Comparison of ENCODE assay signal across 7 cellular contexts in the genomic region with DNA sequence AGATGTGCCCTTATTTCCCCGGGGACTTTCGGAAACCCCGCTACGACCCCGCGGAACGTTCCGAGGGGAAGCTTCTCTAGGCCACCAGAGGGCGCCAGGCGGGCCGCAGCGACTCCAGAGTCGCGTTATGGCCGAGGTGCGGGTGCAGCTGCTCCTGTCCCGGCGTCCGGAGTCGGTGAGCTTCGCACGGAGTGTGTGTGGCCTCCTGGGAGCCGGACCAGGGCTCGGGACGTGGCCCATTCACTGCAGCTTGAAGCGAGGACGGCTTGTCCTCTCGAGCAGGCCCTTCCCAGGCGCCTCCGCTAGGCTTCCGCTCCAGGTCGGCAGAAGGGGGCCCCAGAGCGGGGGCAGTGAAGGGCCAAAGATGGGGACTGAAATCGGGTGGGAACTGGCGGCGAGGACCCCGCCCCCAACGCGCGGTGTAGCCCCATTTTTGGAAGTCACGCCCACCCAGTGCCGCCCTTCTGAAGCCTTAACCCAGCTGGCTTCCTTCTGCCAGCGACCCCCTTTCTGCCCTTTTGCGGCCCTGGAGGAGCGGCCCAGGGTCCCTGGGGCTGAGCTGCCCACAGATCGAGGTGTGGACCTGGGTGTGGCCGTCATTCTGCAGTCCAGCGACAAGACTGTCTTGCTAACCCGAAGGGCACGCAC. TPM values are rescaled to one million over a fixed set of nuclear protein-coding genes. Genes with fewer than 3 reads are reported as not detected.
DNase-seq lines count a peak whose midpoint lies in the region; ATAC-seq, FAIRE-seq and TF ChIP-seq lines count a peak whose summit lies in the region.

A gene with protein sequence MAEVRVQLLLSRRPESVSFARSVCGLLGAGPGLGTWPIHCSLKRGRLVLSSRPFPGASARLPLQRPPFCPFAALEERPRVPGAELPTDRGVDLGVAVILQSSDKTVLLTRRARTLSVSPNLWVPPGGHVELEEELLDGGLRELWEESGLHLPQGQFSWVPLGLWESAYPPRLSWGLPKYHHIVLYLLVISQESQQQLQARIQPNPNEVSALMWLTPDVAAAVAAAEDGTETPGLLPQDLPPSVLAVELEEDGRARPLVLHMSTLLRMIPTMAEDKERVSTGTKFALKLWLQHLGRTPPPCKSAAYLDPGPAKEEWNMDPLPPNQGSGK (plus strand): TSS at position 117 of the 648 bp plus-strand sequence. CDS start 11 bp downstream, at position 128.

- H3K4me1 ChIP-seq in body of pancreas (peaks cover 18% of the 10 kb centered on the region), iPS-20b (ENCODE audit: insufficient read depth, low read length) (no peaks in the 10 kb centered on the region)

- no peak for TF ChIP-seq POLR2A in GM12891 (IDR thresholded peaks at IDR 0.05; ENCODE audit: low read depth, low read length)
- peak in 1 of 3 donors; percentile 42 for TF ChIP-seq POLR2A in body of pancreas (IDR thresholded peaks at IDR 0.05)

- DNase-seq in GM12891 (ENCODE audit: insufficient read length, low spot score), result peak; percentile 88
- DNase-seq in NCI-H1694 (lab: John Stamatoyannopoulos, UW), result peak; percentile 38
- peak; percentile 80 to 85 (median 82) for DNase-seq in body of pancreas
- peak; percentile 65 for DNase-seq in smooth muscle cell of the brain vasculature (ENCODE audit: low read depth, low spot score)

- FAIRE-seq in GM12891 (lab: Jason Lieb, UNC), result peak; percentile 26
- peak; percentile 28 for FAIRE-seq in TTC549 (lab: Jason Lieb, UNC)

- H3K9me3 ChIP-seq in body of pancreas, result no peaks in the 10 kb centered on the region
- H3K9me3 ChIP-seq in iPS-20b (ENCODE audit: insufficient read depth, low read depth, low read length), result no peaks in the 10 kb centered on the region

- peak within 1 kb of the TSS; percentile 3 to 62 (median 56) for H3K27ac ChIP-seq in body of pancreas
- no peak within 1 kb of the TSS for H3K27ac ChIP-seq in iPS-20b (ENCODE audit: low read length)

- ATAC-seq in HG02678 (IDR thresholded peaks at IDR 0.05; ENCODE audit: unreplicated experiment) (peak; percentile 65), body of pancreas (peak; percentile 87)

- peak within 1 kb of the TSS; percentile 28 to 34 for H3K4me3 ChIP-seq in body of pancreas
- H3K4me3 ChIP-seq in iPS-20b (ENCODE audit: low read length), result peak within 1 kb of the TSS; percentile 76

- WGBS in body of pancreas, 2 donors, result 0 to 2% methylated on average over 5 to 50 of the region's 50 CpGs

- TF ChIP-seq CTCF in body of pancreas (IDR thresholded peaks at IDR 0.05), result peak; percentile 81 to 96 (median 86)

- intact Hi-C loops in body of pancreas (cut with DNase I), result no loop called here

- H3K9ac ChIP-seq in iPS-20b (ENCODE audit: low read depth, low read length), result peak within 1 kb of the TSS; percentile 61; the same call in 1 of the 2 replicates

- H3K36me3 ChIP-seq in body of pancreas (replicated peaks in 1 of 2; ENCODE audit: insufficient read depth in 1 of 2, low read depth in 2 of 2) (peaks cover 0 to 11% of the 10 kb centered on the region in 2 donors), iPS-20b (ENCODE audit: insufficient read depth, low read depth, low read length) (peaks cover 59% of the 10 kb centered on the region)

- H3K27me3 ChIP-seq in body of pancreas, result no peaks in the 10 kb centered on the region
- peaks cover 11% of the 10 kb centered on the region; the same call in 1 of the 2 replicates for H3K27me3 ChIP-seq in iPS-20b (ENCODE audit: insufficient read depth, low read length)

TF ChIP-seq in GM12891, 5 proteins besides CTCF, POLR2A, EP300 and RAD21:
- TF ChIP-seq TAF1 (IDR thresholded peaks at IDR 0.05; ENCODE audit: low read depth, low read length), result no peak
- TF ChIP-seq POLR2AphosphoS5 (IDR thresholded peaks at IDR 0.05; ENCODE audit: low read depth, low read length), result 0 out of 2 replicates have a peak, but pooled peaks have one; percentile 36
- TF ChIP-seq PAX5 (IDR thresholded peaks at IDR 0.05; ENCODE audit: insufficient read depth, low read length, severe bottlenecking), result peak; percentile 38
- TF ChIP-seq SPI1 (IDR thresholded peaks at IDR 0.05; ENCODE audit: low read depth, low read length), result no peak
- no peak for TF ChIP-seq POU2F2 (IDR thresholded peaks at IDR 0.05; ENCODE audit: low read depth, low read length)

RNA-seq across cellular contexts. Expression of the gene that starts here (rescaled TPM):
- polyA plus RNA-seq in GM12891 (2012; ENCODE audit: low read depth, missing spikeins), result 4.1 TPM
- 1 to 10 TPM in 1 of 2 donors, not detected in 1; 1.6 TPM for total RNA-seq in body of pancreas

Comparison
In these comparisons a context has a peak if more than half of its experiments do, and no peak if none do; other contexts are left out.
1. DNase-seq: peak in every context shown above with its lines; median percentile 88 in GM12891; 82 in body of pancreas; 65 in smooth muscle cell of the brain vasculature; 38 in NCI-H1694.